ENCODE assay signal across 26 cellular contexts in the genomic region with DNA sequence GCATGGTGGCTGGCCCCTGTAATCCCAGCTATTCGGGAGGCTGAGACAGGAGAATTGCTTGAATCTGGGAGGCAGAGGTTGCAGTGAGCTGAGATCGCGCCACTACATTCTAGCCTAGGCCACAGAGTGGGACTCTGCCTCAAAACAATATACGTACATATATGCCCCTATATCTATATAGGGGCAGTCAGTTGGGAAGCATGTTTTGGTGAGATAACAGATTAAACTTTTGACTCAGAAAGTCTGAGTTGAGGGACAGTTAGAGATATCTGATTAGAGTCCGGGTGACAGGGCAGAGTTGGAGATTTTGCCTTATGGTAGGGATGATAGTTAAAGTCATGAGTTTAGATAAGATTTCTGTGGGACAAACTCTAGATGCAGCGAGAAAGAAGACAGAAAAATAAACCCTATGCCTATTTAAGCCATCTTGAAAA.
"Had no signal": no experiment of that assay in that cellular context is flagged by ENCODE, and none has a peak within 500 bp of the region (broad histone marks: within the 10 kb centered on the region; RNA-seq: fewer than 3 reads in every experiment).

No MANE protein-coding gene starts in this region.

- ATAC-seq: heart right ventricle; left cardiac atrium; left lung; naive thymus-derived CD4-positive, alpha-beta T cell; stimulated activated memory B cell treated with anti-CD40 and anti-IgM and Interleukin-4, amounts not matched to agents 10 μg/mL and 1 μg/mL and 100 μg/mL, for 72 hours; stimulated activated naive CD8-positive, alpha-beta T cell treated with anti-CD3 and anti-CD28 coated beads, Interleukin-15, Interleukin-2, amounts not matched to agents 100 U/mL and 50 U/mL, for 24 hours had no signal

- H3K4me3 ChIP-seq: coronary artery, esophagus squamous epithelium, heart right ventricle, left lung, neural progenitor cell, prostate gland, right atrium auricular region, sigmoid colon, testis, tibial artery, upper lobe of left lung had no signal

- H3K27ac ChIP-seq: coronary artery, esophagus squamous epithelium, heart right ventricle, left lung, neural progenitor cell, prostate gland, right atrium auricular region, sigmoid colon, testis, tibial artery, upper lobe of left lung had no signal

- H2AFZ ChIP-seq: neural progenitor cell had no signal

- H3K9ac ChIP-seq: neural progenitor cell had no signal

- H3K4me1 ChIP-seq: neural progenitor cell, prostate gland, right atrium auricular region had no signal

- H3K4me2 ChIP-seq: neural progenitor cell had no signal

- H3K27ac Mint-ChIP-seq: naive thymus-derived CD4-positive, alpha-beta T cell; nephron; neural progenitor cell; stimulated activated memory B cell treated with anti-CD40 and anti-IgM and Interleukin-4, amounts not matched to agents 10 μg/mL and 1 μg/mL and 100 μg/mL, for 72 hours had no signal

- H3K9me3 Mint-ChIP-seq: naive thymus-derived CD4-positive, alpha-beta T cell; nephron; neural progenitor cell; stimulated activated memory B cell treated with anti-CD40 and anti-IgM and Interleukin-4, amounts not matched to agents 10 μg/mL and 1 μg/mL and 100 μg/mL, for 72 hours had no signal

- H3K36me3 Mint-ChIP-seq: naive thymus-derived CD4-positive, alpha-beta T cell; neural progenitor cell; stimulated activated memory B cell treated with anti-CD40 and anti-IgM and Interleukin-4, amounts not matched to agents 10 μg/mL and 1 μg/mL and 100 μg/mL, for 72 hours had no signal

- H3K9me3 ChIP-seq: esophagus squamous epithelium, heart right ventricle, left lung, prostate gland, right atrium auricular region, sigmoid colon, testis, tibial artery, upper lobe of left lung had no signal

- H3K36me3 ChIP-seq: esophagus squamous epithelium, heart right ventricle, left lung, neural progenitor cell, prostate gland, right atrium auricular region, sigmoid colon, tibial artery, upper lobe of left lung had no signal

- H3K27me3 ChIP-seq: esophagus squamous epithelium, heart right ventricle, left lung, neural progenitor cell, right atrium auricular region, sigmoid colon, testis, tibial artery, upper lobe of left lung had no signal

- DNase-seq: dermis blood vessel endothelial cell; effector memory CD4-positive, alpha-beta T cell; esophagus squamous epithelium; foreskin melanocyte; glutamatergic neuron; heart right ventricle; hippocampal formation; left cardiac atrium; left lung; mammary epithelial cell; mesendoderm; midbrain; naive thymus-derived CD4-positive, alpha-beta T cell; sigmoid colon; stimulated activated CD4-positive, alpha-beta T cell treated with anti-CD3 and anti-CD28 coated beads, Interleukin-4, amount 100 ng/mL, for 4 hours; stimulated activated naive CD8-positive, alpha-beta T cell treated with anti-CD3 and anti-CD28 coated beads, Interleukin-15, Interleukin-2, amounts not matched to agents 100 U/mL and 50 U/mL, for 24 hours; substantia nigra; testis; tibial artery; upper lobe of left lung had no signal
